ENCODE assay signal across 25 cellular contexts in the genomic region with DNA sequence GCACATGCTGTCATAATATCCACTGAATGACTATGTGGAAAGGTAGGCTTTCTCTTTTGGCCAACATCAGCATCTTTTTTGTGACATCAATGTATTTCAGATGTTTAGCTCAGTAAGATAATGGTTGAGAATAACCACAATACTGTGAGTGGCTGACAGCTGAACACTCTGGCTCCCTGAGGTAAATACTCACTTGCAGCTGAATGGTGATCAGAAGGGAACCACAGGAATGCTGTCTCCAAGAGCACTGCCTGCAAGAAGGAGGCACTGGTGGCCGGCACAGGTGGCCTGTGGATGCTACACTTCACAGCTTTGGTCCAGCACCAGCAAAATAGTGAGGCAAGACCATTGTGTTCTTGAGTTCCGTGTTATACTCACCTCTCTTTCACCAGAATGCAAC.
"Had no signal": no experiment of that assay in that cellular context is flagged by ENCODE, and none has a peak within 500 bp of the region (broad histone marks: within the 10 kb centered on the region; RNA-seq: fewer than 3 reads in every experiment).

No MANE protein-coding gene starts in this region.

- H3K36me3 ChIP-seq: ascending aorta, esophagus squamous epithelium, left ventricle myocardium inferior, spleen, thoracic aorta, WERI-Rb-1 had no signal

- H3K9me3 Mint-ChIP-seq: activated CD4-positive, alpha-beta memory T cell treated with anti-CD3 and anti-CD28 coated beads for 36 hours; activated CD4-positive, alpha-beta T cell treated with anti-CD3 and anti-CD28 coated beads, Interleukin-2, amount 10 ng/mL, durations not matched to agents 24 days and 14 days; activated naive CD4-positive, alpha-beta T cell treated with anti-CD3 and anti-CD28 coated beads, Interleukin-2, amount 10 ng/mL, durations not matched to agents 7 days and 5 days; activated naive CD8-positive, alpha-beta T cell treated with anti-CD3 and anti-CD28 coated beads, Interleukin-2, amount 10 ng/mL, durations not matched to agents 7 days and 5 days had no signal

- H3K27me3 Mint-ChIP-seq: activated CD4-positive, alpha-beta memory T cell treated with anti-CD3 and anti-CD28 coated beads for 36 hours had no signal

- H3K4me1 Mint-ChIP-seq: activated CD4-positive, alpha-beta T cell treated with anti-CD3 and anti-CD28 coated beads, Interleukin-2, amount 10 ng/mL, durations not matched to agents 24 days and 14 days; activated naive CD8-positive, alpha-beta T cell treated with anti-CD3 and anti-CD28 coated beads, Interleukin-2, amount 10 ng/mL, durations not matched to agents 7 days and 5 days; nephron had no signal

- DNase-seq: activated CD4-positive, alpha-beta memory T cell treated with anti-CD3 and anti-CD28 coated beads for 36 hours; activated CD4-positive, alpha-beta T cell treated with anti-CD3 and anti-CD28 coated beads, Interleukin-2, amount 10 ng/mL, durations not matched to agents 24 days and 14 days; activated CD4-positive, CD25-positive, alpha-beta regulatory T cell treated with anti-CD3 and anti-CD28 coated beads, Interleukin-2, amount 50 U/mL, for 72 hours; activated CD8-positive, alpha-beta memory T cell treated with anti-CD3 and anti-CD28 coated beads, Interleukin-2, amount 50 U/mL, for 4 hours; activated gamma-delta T cell; activated naive CD4-positive, alpha-beta T cell treated with anti-CD3 and anti-CD28 coated beads, Interleukin-2, amount 10 ng/mL, durations not matched to agents 7 days and 5 days; activated naive CD8-positive, alpha-beta T cell treated with anti-CD3 and anti-CD28 coated beads, Interleukin-2, amount 10 ng/mL, durations not matched to agents 7 days and 5 days; activated T-cell treated with anti-CD3 and anti-CD28 coated beads, Interleukin-2, amount 50 U/mL, for 1 hour; caudate nucleus; endodermal cell; esophagus squamous epithelium; foreskin melanocyte; left ventricle myocardium inferior; mucosa of descending colon; right cardiac atrium; spleen; stimulated activated naive CD8-positive, alpha-beta T cell treated with anti-CD3 and anti-CD28 coated beads, Interleukin-15, Interleukin-2, amounts not matched to agents 100 U/mL and 50 U/mL, for 24 hours; T1000; trophoblast cell; WERI-Rb-1 had no signal

- H3K4me3 Mint-ChIP-seq: activated CD4-positive, alpha-beta memory T cell treated with anti-CD3 and anti-CD28 coated beads for 36 hours; activated CD4-positive, alpha-beta T cell treated with anti-CD3 and anti-CD28 coated beads, Interleukin-2, amount 10 ng/mL, durations not matched to agents 24 days and 14 days; activated naive CD4-positive, alpha-beta T cell treated with anti-CD3 and anti-CD28 coated beads, Interleukin-2, amount 10 ng/mL, durations not matched to agents 7 days and 5 days; activated naive CD8-positive, alpha-beta T cell treated with anti-CD3 and anti-CD28 coated beads, Interleukin-2, amount 10 ng/mL, durations not matched to agents 7 days and 5 days; endodermal cell; nephron had no signal

- H3K4me1 ChIP-seq: ascending aorta, esophagus squamous epithelium, spleen had no signal

- H3K4me3 ChIP-seq: ascending aorta, esophagus squamous epithelium, left ventricle myocardium inferior, lung, mucosa of descending colon, spleen, thoracic aorta had no signal

- H3K36me3 Mint-ChIP-seq: activated CD4-positive, alpha-beta memory T cell treated with anti-CD3 and anti-CD28 coated beads for 36 hours; activated naive CD4-positive, alpha-beta T cell treated with anti-CD3 and anti-CD28 coated beads, Interleukin-2, amount 10 ng/mL, durations not matched to agents 7 days and 5 days; activated naive CD8-positive, alpha-beta T cell treated with anti-CD3 and anti-CD28 coated beads, Interleukin-2, amount 10 ng/mL, durations not matched to agents 7 days and 5 days had no signal

- H3K27ac ChIP-seq: ascending aorta, esophagus squamous epithelium, left ventricle myocardium inferior, spleen, thoracic aorta, WERI-Rb-1 had no signal

- H3K27ac Mint-ChIP-seq: activated CD4-positive, alpha-beta memory T cell treated with anti-CD3 and anti-CD28 coated beads for 36 hours; activated CD4-positive, alpha-beta T cell treated with anti-CD3 and anti-CD28 coated beads, Interleukin-2, amount 10 ng/mL, durations not matched to agents 24 days and 14 days; activated naive CD4-positive, alpha-beta T cell treated with anti-CD3 and anti-CD28 coated beads, Interleukin-2, amount 10 ng/mL, durations not matched to agents 7 days and 5 days; activated naive CD8-positive, alpha-beta T cell treated with anti-CD3 and anti-CD28 coated beads, Interleukin-2, amount 10 ng/mL, durations not matched to agents 7 days and 5 days; endodermal cell; nephron had no signal

- FAIRE-seq: urothelium cell line had no signal

- H3K9me3 ChIP-seq: ascending aorta, esophagus squamous epithelium, left ventricle myocardium inferior, mucosa of descending colon, spleen, thoracic aorta had no signal

- H3K27me3 ChIP-seq: ascending aorta, spleen had no signal

- ATAC-seq: mucosa of descending colon; right cardiac atrium; stimulated activated naive CD8-positive, alpha-beta T cell treated with anti-CD3 and anti-CD28 coated beads, Interleukin-15, Interleukin-2, amounts not matched to agents 100 U/mL and 50 U/mL, for 24 hours had no signal
